In the genomic region with DNA sequence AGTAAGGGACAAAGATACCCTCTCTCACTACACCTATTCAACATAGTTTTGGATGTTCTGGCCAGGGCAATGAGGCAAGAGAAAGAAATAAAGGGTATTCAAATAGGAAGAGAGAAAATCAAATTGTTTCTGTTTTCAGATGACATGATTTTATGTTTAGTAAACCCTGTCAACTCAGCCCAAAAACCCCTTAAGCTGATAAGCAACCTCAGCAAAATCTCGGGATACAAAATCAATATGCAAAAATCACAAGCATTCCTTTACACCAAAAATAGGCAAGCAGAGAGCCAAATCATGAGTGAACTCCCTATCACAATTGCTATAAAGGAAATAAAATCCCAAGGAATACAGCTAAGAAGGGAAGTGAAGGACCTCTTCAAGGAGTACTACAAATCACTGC, we compare ENCODE assay signal across 40 cellular contexts.
"Had no signal": no experiment of that assay in that cellular context is flagged by ENCODE, and none has a peak within 500 bp of the region (broad histone marks: within the 10 kb centered on the region; RNA-seq: fewer than 3 reads in every experiment).

No MANE protein-coding gene starts in this region.

- ATAC-seq: activated naive CD4-positive, alpha-beta T cell treated with anti-CD3 and anti-CD28 coated beads, Interleukin-2, amount 50 U/mL, for 72 hours; activated naive CD8-positive, alpha-beta T cell treated with anti-CD3 and anti-CD28 coated beads, Interleukin-2, amount 50 U/mL, for 24 hours; activated T-cell treated with anti-CD3 and anti-CD28 coated beads, Interleukin-2, amount 50 U/mL, for 4 hours; activated T-cell treated with anti-CD3 and anti-CD28 coated beads, Interleukin-2, amount 50 U/mL, for 72 hours; activated T-helper 17 cell treated with anti-CD3 and anti-CD28 coated beads, Interleukin-2, amount 50 U/mL, for 72 hours; body of pancreas had no signal

- H3K27me3 Mint-ChIP-seq: activated naive CD4-positive, alpha-beta T cell treated with anti-CD3 and anti-CD28 coated beads, Interleukin-2, amount 10 ng/mL, durations not matched to agents 7 days and 5 days; activated naive CD4-positive, alpha-beta T cell treated with anti-CD3 and anti-CD28 coated beads, Interleukin-2, amount 50 U/mL, for 24 hours; activated naive CD8-positive, alpha-beta T cell; activated naive CD8-positive, alpha-beta T cell treated with anti-CD3 and anti-CD28 coated beads for 36 hours; activated naive CD8-positive, alpha-beta T cell treated with anti-CD3 and anti-CD28 coated beads, Interleukin-2, amount 10 ng/mL, durations not matched to agents 7 days and 5 days; activated naive CD8-positive, alpha-beta T cell treated with anti-CD3 and anti-CD28 coated beads, Interleukin-2, amount 50 U/mL, for 24 hours; activated T-cell treated with anti-CD3 and anti-CD28 coated beads, Interleukin-2, amount 50 U/mL, for 24 hours; activated T-helper 17 cell treated with anti-CD3 and anti-CD28 coated beads, Interleukin-2, amount 50 U/mL, for 72 hours; central memory CD8-positive, alpha-beta T cell had no signal

- H3K36me3 ChIP-seq: adrenal gland, ascending aorta, brain microvascular endothelial cell, breast epithelium, cardiac muscle cell had no signal

- H3K4me3 ChIP-seq: adrenal gland, ascending aorta, body of pancreas, breast epithelium, cardiac muscle cell had no signal

- H3K27ac Mint-ChIP-seq: activated naive CD4-positive, alpha-beta T cell treated with anti-CD3 and anti-CD28 coated beads for 36 hours; activated naive CD4-positive, alpha-beta T cell treated with anti-CD3 and anti-CD28 coated beads, Interleukin-2, amount 10 ng/mL, durations not matched to agents 7 days and 5 days; activated naive CD4-positive, alpha-beta T cell treated with anti-CD3 and anti-CD28 coated beads, Interleukin-2, amount 50 U/mL, for 24 hours; activated naive CD4-positive, alpha-beta T cell treated with anti-CD3 and anti-CD28 coated beads, Interleukin-2, amount 50 U/mL, for 72 hours; activated naive CD8-positive, alpha-beta T cell; activated naive CD8-positive, alpha-beta T cell treated with anti-CD3 and anti-CD28 coated beads for 36 hours; activated naive CD8-positive, alpha-beta T cell treated with anti-CD3 and anti-CD28 coated beads, Interleukin-2, amount 10 ng/mL, durations not matched to agents 7 days and 5 days; activated naive CD8-positive, alpha-beta T cell treated with anti-CD3 and anti-CD28 coated beads, Interleukin-2, amount 50 U/mL, for 24 hours; activated T-cell treated with anti-CD3 and anti-CD28 coated beads, Interleukin-2, amount 50 U/mL, for 24 hours; activated T-cell treated with anti-CD3 and anti-CD28 coated beads, Interleukin-2, amount 50 U/mL, for 72 hours; activated T-helper 1 cell treated with anti-CD3 and anti-CD28 coated beads, Interleukin-12 subunit alpha, Interleukin-12 subunit beta, Interleukin-2, Interleukin-4 antibody, amounts not matched to agents 30 ng/mL and 10 ng/mL and 1 ng/mL, durations not matched to agents 14 hours and 24 hours and 36 hours; activated T-helper 17 cell treated with anti-CD3 and anti-CD28 coated beads, Interleukin-2, amount 50 U/mL, for 72 hours; activated T-helper 2 cell treated with anti-CD3 and anti-CD28 coated beads, Interferon-gamma antibody, Interleukin-2, Interleukin-4, amounts not matched to agents 10 μg/mL and 5 μg/mL and 100 μg/mL, durations not matched to agents 14 hours and 24 hours and 36 hours; brain had no signal

- H3K27me3 ChIP-seq: adrenal gland, ascending aorta, body of pancreas, brain microvascular endothelial cell, breast epithelium, cardiac muscle cell had no signal

- H3K9me3 ChIP-seq: adrenal gland, ascending aorta, body of pancreas, breast epithelium had no signal

- H3K4me1 Mint-ChIP-seq: activated naive CD4-positive, alpha-beta T cell treated with anti-CD3 and anti-CD28 coated beads, Interleukin-2, amount 10 ng/mL, durations not matched to agents 7 days and 5 days; activated naive CD4-positive, alpha-beta T cell treated with anti-CD3 and anti-CD28 coated beads, Interleukin-2, amount 50 U/mL, for 24 hours; activated naive CD8-positive, alpha-beta T cell treated with anti-CD3 and anti-CD28 coated beads for 36 hours; activated naive CD8-positive, alpha-beta T cell treated with anti-CD3 and anti-CD28 coated beads, Interleukin-2, amount 10 ng/mL, durations not matched to agents 7 days and 5 days; activated naive CD8-positive, alpha-beta T cell treated with anti-CD3 and anti-CD28 coated beads, Interleukin-2, amount 50 U/mL, for 24 hours; activated T-helper 17 cell treated with anti-CD3 and anti-CD28 coated beads, Interleukin-2, amount 50 U/mL, for 72 hours; brain; central memory CD8-positive, alpha-beta T cell had no signal

- H3K36me3 Mint-ChIP-seq: activated naive CD4-positive, alpha-beta T cell treated with anti-CD3 and anti-CD28 coated beads, Interleukin-2, amount 10 ng/mL, durations not matched to agents 7 days and 5 days; activated naive CD4-positive, alpha-beta T cell treated with anti-CD3 and anti-CD28 coated beads, Interleukin-2, amount 50 U/mL, for 24 hours; activated naive CD8-positive, alpha-beta T cell; activated naive CD8-positive, alpha-beta T cell treated with anti-CD3 and anti-CD28 coated beads for 36 hours; activated naive CD8-positive, alpha-beta T cell treated with anti-CD3 and anti-CD28 coated beads, Interleukin-2, amount 10 ng/mL, durations not matched to agents 7 days and 5 days; brain had no signal

- FAIRE-seq: astrocyte, bronchial epithelial cell had no signal

- H3K4me1 ChIP-seq: adrenal gland, ascending aorta, body of pancreas, breast epithelium had no signal

- DNase-seq: activated effector memory CD4-positive, alpha-beta T cell treated with anti-CD3 and anti-CD28 coated beads, Interleukin-2, amount 50 U/mL, for 16 hours; activated effector memory CD4-positive, alpha-beta T cell treated with Interleukin-2 at 50 U/mL for 16 hours; activated gamma-delta T cell; activated gamma-delta T cell treated with Interleukin-2 at 50 U/mL for 16 hours; activated naive CD4-positive, alpha-beta T cell; activated naive CD4-positive, alpha-beta T cell treated with anti-CD3 and anti-CD28 coated beads for 36 hours; activated naive CD4-positive, alpha-beta T cell treated with anti-CD3 and anti-CD28 coated beads, Interleukin-2, amount 10 ng/mL, durations not matched to agents 7 days and 5 days; activated naive CD4-positive, alpha-beta T cell treated with anti-CD3 and anti-CD28 coated beads, Interleukin-2, amount 50 U/mL, for 16 hours; activated naive CD4-positive, alpha-beta T cell treated with Interleukin-2 at 50 U/mL for 16 hours; activated naive CD8-positive, alpha-beta T cell treated with anti-CD3 and anti-CD28 coated beads for 36 hours; activated naive CD8-positive, alpha-beta T cell treated with anti-CD3 and anti-CD28 coated beads, Interleukin-2, amount 10 ng/mL, durations not matched to agents 7 days and 5 days; activated naive CD8-positive, alpha-beta T cell treated with anti-CD3 and anti-CD28 coated beads, Interleukin-2, amount 50 U/mL, for 24 hours; activated T-cell treated with anti-CD3 and anti-CD28 coated beads, Interleukin-2, amount 50 U/mL, for 1 hour; activated T-cell treated with anti-CD3 and anti-CD28 coated beads, Interleukin-2, amount 50 U/mL, for 24 hours; activated T-cell treated with anti-CD3 and anti-CD28 coated beads, Interleukin-2, amount 50 U/mL, for 4 hours; activated T-cell treated with anti-CD3 and anti-CD28 coated beads, Interleukin-2, amount 50 U/mL, for 48 hours; activated T-cell treated with anti-CD3 and anti-CD28 coated beads, Interleukin-2, amount 50 U/mL, for 72 hours; adrenal gland; amniotic stem cell; amygdala; anterior cingulate cortex; aorta; body of pancreas; brain microvascular endothelial cell; caudate nucleus; central memory CD4-positive, alpha-beta T cell; cerebellar nuclear complex had no signal

- H3K27ac ChIP-seq: adrenal gland, ascending aorta, body of pancreas, brain microvascular endothelial cell, breast epithelium, cardiac muscle cell had no signal

- H3K4me3 Mint-ChIP-seq: activated naive CD4-positive, alpha-beta T cell treated with anti-CD3 and anti-CD28 coated beads for 36 hours; activated naive CD4-positive, alpha-beta T cell treated with anti-CD3 and anti-CD28 coated beads, Interleukin-2, amount 10 ng/mL, durations not matched to agents 7 days and 5 days; activated naive CD4-positive, alpha-beta T cell treated with anti-CD3 and anti-CD28 coated beads, Interleukin-2, amount 50 U/mL, for 24 hours; activated naive CD8-positive, alpha-beta T cell; activated naive CD8-positive, alpha-beta T cell treated with anti-CD3 and anti-CD28 coated beads for 36 hours; activated naive CD8-positive, alpha-beta T cell treated with anti-CD3 and anti-CD28 coated beads, Interleukin-2, amount 10 ng/mL, durations not matched to agents 7 days and 5 days; activated naive CD8-positive, alpha-beta T cell treated with anti-CD3 and anti-CD28 coated beads, Interleukin-2, amount 50 U/mL, for 24 hours; activated T-cell treated with anti-CD3 and anti-CD28 coated beads, Interleukin-2, amount 50 U/mL, for 24 hours; activated T-cell treated with anti-CD3 and anti-CD28 coated beads, Interleukin-2, amount 50 U/mL, for 4 hours; activated T-cell treated with anti-CD3 and anti-CD28 coated beads, Interleukin-2, amount 50 U/mL, for 72 hours; activated T-helper 1 cell treated with anti-CD3 and anti-CD28 coated beads, Interleukin-12 subunit alpha, Interleukin-12 subunit beta, Interleukin-2, Interleukin-4 antibody, amounts not matched to agents 30 ng/mL and 10 ng/mL and 1 ng/mL, durations not matched to agents 14 hours and 24 hours and 36 hours; activated T-helper 17 cell treated with anti-CD3 and anti-CD28 coated beads, Interleukin-2, amount 50 U/mL, for 72 hours; brain; central memory CD8-positive, alpha-beta T cell had no signal
